In the genomic region with DNA sequence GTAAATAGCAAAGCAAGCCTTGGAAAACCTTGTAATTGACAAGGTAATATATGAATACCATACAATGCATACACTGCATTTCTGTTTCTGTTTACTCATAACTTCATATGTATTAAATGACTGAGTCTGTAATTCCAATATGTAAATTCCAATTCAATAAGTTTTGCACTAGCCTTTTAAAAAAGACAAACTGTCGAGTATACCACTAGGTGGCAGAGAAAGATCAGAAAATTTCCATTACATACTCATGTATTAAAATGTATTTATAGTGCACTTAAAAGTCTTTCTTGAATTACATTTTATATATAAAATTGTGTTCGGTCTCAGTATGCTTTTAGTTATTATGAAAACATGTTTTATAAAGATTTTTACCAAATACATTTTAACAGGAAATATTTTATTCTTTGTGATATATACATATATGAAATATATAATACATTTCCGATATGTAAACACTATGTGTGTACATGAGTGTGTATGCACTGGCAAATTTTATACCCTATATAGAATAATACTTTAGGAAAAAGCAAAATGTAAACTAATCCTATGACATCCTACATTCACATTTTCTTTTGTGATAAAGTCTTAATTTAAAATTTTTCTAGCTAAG, we compare ENCODE assay signal across 8 cellular contexts.
DNase-seq lines count a peak whose midpoint lies in the region; ATAC-seq and TF ChIP-seq lines count a peak whose summit lies in the region.

No MANE protein-coding gene starts in this region.

- H4K91ac ChIP-seq in IMR-90 (ENCODE audit: insufficient read depth, low read depth, low read length), result no peak overlapping the region

- in situ Hi-C loops in IMR-90 (cut with MboI; ENCODE audit: low sequenced_read_pairs), result loop anchor here (10.0 kb wide), 1 partner anchor 391 kb away; no protein-coding TSS in a partner anchor

- no peaks in the 10 kb centered on the region for H3K4me1 Mint-ChIP-seq in T-cell

- peak; percentile 75 for ATAC-seq in IMR-90 (ENCODE audit: low read depth)
- ATAC-seq in foreskin keratinocyte, result peak; percentile 54
- no peak for ATAC-seq in GM19328 (IDR thresholded peaks at IDR 0.05; ENCODE audit: unreplicated experiment)
- ATAC-seq in HG02678 (IDR thresholded peaks at IDR 0.05; ENCODE audit: unreplicated experiment), result no peak
- no peak for ATAC-seq in T-cell (replicated peaks in 1 of 4)

- no peak overlapping the region for H2AK9ac ChIP-seq in IMR-90 (replicated peaks; ENCODE audit: low read depth, low read length, poor library complexity)

- no peaks in the 10 kb centered on the region for H3K9me1 ChIP-seq in IMR-90 (ENCODE audit: insufficient read depth, low read length)

- no peak overlapping the region for H3K9ac ChIP-seq in IMR-90 (ENCODE audit: low read depth, low read length)

- no peak for TF ChIP-seq POLR2A in IMR-90 (IDR thresholded peaks at IDR 0.05; ENCODE audit: low read depth, low read length)

- dilution Hi-C loops in IMR-90 (cut with HindIII; ENCODE audit: low sequenced_read_pairs, unreplicated experiment), result no loop called here

- BruUV-seq in IMR-90 (replicated peaks; lab: Mats Ljungman, UMichigan), result no TSS peak

- H2BK20ac ChIP-seq in IMR-90 (ENCODE audit: low read depth, low read length), result no peak overlapping the region

- peak; percentile 65 for TF ChIP-seq CTCF in IMR-90 (conservative IDR thresholded peaks at IDR 0.05; ENCODE audit: low read depth, low read length)
- TF ChIP-seq CTCF in foreskin keratinocyte (conservative IDR thresholded peaks at IDR 0.05), result peak; percentile 70

- H3K18ac ChIP-seq in IMR-90 (ENCODE audit: low read depth, low read length), result no peak overlapping the region

- H3K4ac ChIP-seq in IMR-90 (ENCODE audit: low read depth, low read length), result no peak overlapping the region

- H2BK5ac ChIP-seq in IMR-90 (ENCODE audit: low read depth, low read length, poor library complexity, severe bottlenecking), result no peak overlapping the region

- H3K4me3 ChIP-seq in IMR-90 (ENCODE audit: insufficient read depth, low read depth, low read length), result no peak overlapping the region

- H3K14ac ChIP-seq in IMR-90 (replicated peaks; ENCODE audit: low read depth, low read length), result no peak overlapping the region

- no peaks in the 10 kb centered on the region for H3K4me1 ChIP-seq in IMR-90 (ENCODE audit: control insufficient read depth, insufficient read depth, low read length)
- H3K4me1 ChIP-seq in foreskin keratinocyte, result no peaks in the 10 kb centered on the region

- no peak overlapping the region for H4K5ac ChIP-seq in IMR-90 (ENCODE audit: low read depth, low read length)

- POLR2A ChIA-PET in IMR-90 (lab: Charles Lee; ENCODE audit: unreplicated experiment), result no interaction called here
- POLR2A ChIA-PET in T-cell (lab: Charles Lee), result interaction anchor here in 1 of 2 donors (0.7 kb wide), 1 partner anchor 861 kb away, joined by 4 read pairs; no protein-coding TSS in a partner anchor

- CTCF ChIA-PET in IMR-90 (lab: Yijun Ruan, JAX) (interaction anchor here (0.6 to 2.7 kb wide), 6 partner anchors 308 to 484 kb away, joined by 3 to 9 read pairs (median 4); no protein-coding TSS in a partner anchor), T-cell (lab: Charles Lee) (no interaction called here)

- no peaks in the 10 kb centered on the region for H3K9me3 Mint-ChIP-seq in T-cell

- peak; percentile 72 for TF ChIP-seq RAD21 in IMR-90 (IDR thresholded peaks at IDR 0.05; ENCODE audit: low read length)

- no peak overlapping the region for H2AK5ac ChIP-seq in IMR-90 (ENCODE audit: low read depth, low read length)

- no peaks in the 10 kb centered on the region for H3K9me3 ChIP-seq in IMR-90 (ENCODE audit: control insufficient read depth, insufficient read depth, low read length)

- H3K56ac ChIP-seq in IMR-90 (ENCODE audit: extremely low read depth, insufficient read depth, low read length), result no peak overlapping the region

- no peaks in the 10 kb centered on the region for H3K36me3 Mint-ChIP-seq in T-cell

- no peak overlapping the region for H2BK15ac ChIP-seq in IMR-90 (ENCODE audit: low read depth, low read length)

- H2AFZ ChIP-seq in IMR-90 (replicated peaks; ENCODE audit: low read length, poor library complexity), result no peak overlapping the region

- no peaks in the 10 kb centered on the region for H3K79me1 ChIP-seq in IMR-90 (ENCODE audit: low read depth in 1 of 2, low read length in 2 of 2)

- no peak overlapping the region for H4K8ac ChIP-seq in IMR-90 (ENCODE audit: low read depth in 2 of 2, low read length in 2 of 2)

- no peak overlapping the region for H3K27ac ChIP-seq in IMR-90 (ENCODE audit: insufficient read depth, low read length)
- no peak overlapping the region for H3K27ac ChIP-seq in foreskin keratinocyte

- no peak overlapping the region for H3K27ac Mint-ChIP-seq in T-cell

- no peaks in the 10 kb centered on the region for H4K20me1 ChIP-seq in IMR-90 (ENCODE audit: insufficient read depth, low read length)

- intact Hi-C loops in IMR-90 (cut with micrococcal nuclease), result loop anchor here (1.0 to 10.0 kb wide), 4 partner anchors 309 to 491 kb away; no protein-coding TSS in a partner anchor

- H2BK120ac ChIP-seq in IMR-90 (ENCODE audit: low read depth, low read length), result no peak overlapping the region

- WGBS in IMR-90 (ENCODE audit: extremely low coverage in 2 of 2, insufficient read length in 1 of 2), 2 experiments, result no CpG with 5 or more reads among the region's 3 CpGs

- H3K27me3 ChIP-seq in IMR-90 (ENCODE audit: control insufficient read depth, insufficient read depth, low read length) (no peaks in the 10 kb centered on the region; the same call in 1 of the 2 replicates), foreskin keratinocyte (no peaks in the 10 kb centered on the region)

- no peak overlapping the region for H3K4me2 ChIP-seq in IMR-90 (ENCODE audit: low read depth, low read length)

- no peak overlapping the region for H3K23ac ChIP-seq in IMR-90 (ENCODE audit: low read depth, low read length)

- H3K36me3 ChIP-seq in IMR-90 (ENCODE audit: control insufficient read depth, insufficient read depth, low read length), result no peaks in the 10 kb centered on the region

- H3K4me3 Mint-ChIP-seq in T-cell, result no peak overlapping the region

- DNase-seq in DMS114 treated with DMSO at 0.1 percent for 48 hours (lab: John Stamatoyannopoulos, UW; ENCODE audit: unreplicated experiment), result peak; percentile 93
- DNase-seq in IMR-90, result peak; percentile 58
- peak; percentile 7 to 10 for DNase-seq in SHP77 (lab: John Stamatoyannopoulos, UW)
- DNase-seq in foreskin keratinocyte, result peak in 1 of 2 donors; percentile 23
- no peak for DNase-seq in nucleus accumbens (lab: John Stamatoyannopoulos, UW)
- DNase-seq in T-cell, result no peak

- H3K27me3 Mint-ChIP-seq in T-cell, result no peaks in the 10 kb centered on the region

TF ChIP-seq in IMR-90, 13 proteins besides CTCF, POLR2A, EP300 and RAD21:
- TF ChIP-seq, protein P1, sequence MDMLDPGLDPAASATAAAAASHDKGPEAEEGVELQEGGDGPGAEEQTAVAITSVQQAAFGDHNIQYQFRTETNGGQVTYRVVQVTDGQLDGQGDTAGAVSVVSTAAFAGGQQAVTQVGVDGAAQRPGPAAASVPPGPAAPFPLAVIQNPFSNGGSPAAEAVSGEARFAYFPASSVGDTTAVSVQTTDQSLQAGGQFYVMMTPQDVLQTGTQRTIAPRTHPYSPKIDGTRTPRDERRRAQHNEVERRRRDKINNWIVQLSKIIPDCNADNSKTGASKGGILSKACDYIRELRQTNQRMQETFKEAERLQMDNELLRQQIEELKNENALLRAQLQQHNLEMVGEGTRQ (IDR thresholded peaks at IDR 0.05; ENCODE audit: low read depth, low read length), result no peak
- TF ChIP-seq SMC3 (IDR thresholded peaks at IDR 0.05; ENCODE audit: low read depth, low read length), result peak; percentile 66

Comparison
In these comparisons a context has a peak if more than half of its experiments do, and no peak if none do; other contexts are left out.
1. DNase-seq: peak in DMS114 treated with DMSO at 0.1 percent for 48 hours (single experiment), IMR-90 (single experiment) and SHP77 (2 of 2); none in nucleus accumbens (0 of 56) and T-cell (0 of 34).
2. ATAC-seq: peak in IMR-90 (single experiment) and foreskin keratinocyte (single experiment); none in GM19328 (single experiment), HG02678 (single experiment) and T-cell (0 of 4).